In genomic region chr13:39225860-39226259, GRCh38 we compare ENCODE assay signal across 31 cellular contexts.
"Had no signal": no experiment of that assay in that cellular context is flagged by ENCODE, and none has a peak within 500 bp of the region (broad histone marks: within the 10 kb centered on the region; RNA-seq: fewer than 3 reads in every experiment).

No MANE protein-coding gene starts in this region.

- H3K36me3 ChIP-seq: brain microvascular endothelial cell, cardiac muscle cell, Peyer's patch, SJSA1 had no signal

- H3K27ac ChIP-seq: brain microvascular endothelial cell, cardiac muscle cell, Peyer's patch, SJSA1 had no signal

- H3K9me3 Mint-ChIP-seq: activated naive CD4-positive, alpha-beta T cell treated with anti-CD3 and anti-CD28 coated beads, Interleukin-2, amount 10 ng/mL, durations not matched to agents 7 days and 5 days; T-helper 1 cell treated with Interleukin-12 subunit alpha and Interleukin-12 subunit beta and Interleukin-4 antibody, amounts not matched to agents 30 μg/mL and 1 μg/mL, for 36 hours; T-helper 2 cell treated with Interferon-gamma antibody and Interleukin-4, amounts not matched to agents 5 μg/mL and 100 μg/mL, for 36 hours had no signal

- H3K4me3 ChIP-seq: cardiac muscle cell, Peyer's patch, SJSA1 had no signal

- H3K9me3 ChIP-seq: Peyer's patch, SJSA1, SK-N-SH had no signal

- DNase-seq: activated CD4-positive, alpha-beta memory T cell treated with anti-CD3 and anti-CD28 coated beads for 36 hours; activated CD4-positive, alpha-beta T cell treated with anti-CD3 and anti-CD28 coated beads for 4 hours; activated CD4-positive, alpha-beta T cell treated with anti-CD3 and anti-CD28 coated beads, Interleukin-2, amount 50 U/mL, for 1 hour; activated CD8-positive, alpha-beta memory T cell treated with anti-CD3 and anti-CD28 coated beads, Interleukin-2, amount 50 U/mL, for 48 hours; activated effector memory CD4-positive, alpha-beta T cell treated with Interleukin-2 at 50 U/mL for 16 hours; activated naive CD4-positive, alpha-beta T cell treated with anti-CD3 and anti-CD28 coated beads, Interleukin-2, amount 10 ng/mL, durations not matched to agents 7 days and 5 days; activated naive CD8-positive, alpha-beta T cell treated with anti-CD3 and anti-CD28 coated beads, Interleukin-2, amount 50 U/mL, for 24 hours; activated T-cell treated with anti-CD3 and anti-CD28 coated beads, Interleukin-2, amount 50 U/mL, for 48 hours; brain microvascular endothelial cell; KBM-7; NCI-H1105; NCI-H1417 treated with DMSO at 0.1 percent for 48 hours; NCI-H187 treated with DMSO at 0.1 percent for 48 hours; NCI-H2081; NCI-H345; NCI-H524 treated with DMSO at 0.1 percent for 48 hours; NCI-H748 treated with DMSO at 0.1 percent for 48 hours; NK-92 treated with Interleukin-12 subunit alpha and Interleukin-12 subunit beta, amount 100 ng/mL, for 24 hours; PC-3; Peyer's patch; RPMI8226; SHP77; SK-N-SH had no signal

- H3K27ac Mint-ChIP-seq: activated CD4-positive, alpha-beta memory T cell treated with anti-CD3 and anti-CD28 coated beads for 36 hours; activated naive CD4-positive, alpha-beta T cell treated with anti-CD3 and anti-CD28 coated beads, Interleukin-2, amount 10 ng/mL, durations not matched to agents 7 days and 5 days; activated naive CD8-positive, alpha-beta T cell; activated naive CD8-positive, alpha-beta T cell treated with anti-CD3 and anti-CD28 coated beads, Interleukin-2, amount 50 U/mL, for 24 hours; T-helper 1 cell treated with Interleukin-12 subunit alpha and Interleukin-12 subunit beta and Interleukin-4 antibody, amounts not matched to agents 30 μg/mL and 1 μg/mL, for 36 hours; T-helper 2 cell treated with Interferon-gamma antibody and Interleukin-4, amounts not matched to agents 5 μg/mL and 100 μg/mL, for 36 hours; WTC11 had no signal

- H3K27me3 Mint-ChIP-seq: activated naive CD4-positive, alpha-beta T cell treated with anti-CD3 and anti-CD28 coated beads, Interleukin-2, amount 10 ng/mL, durations not matched to agents 7 days and 5 days had no signal

- H3K36me3 Mint-ChIP-seq: activated CD4-positive, alpha-beta memory T cell treated with anti-CD3 and anti-CD28 coated beads for 36 hours; activated naive CD4-positive, alpha-beta T cell treated with anti-CD3 and anti-CD28 coated beads, Interleukin-2, amount 10 ng/mL, durations not matched to agents 7 days and 5 days; activated naive CD8-positive, alpha-beta T cell; WTC11 had no signal

- H3K4me1 ChIP-seq: Peyer's patch, SJSA1 had no signal

- H3K4me1 Mint-ChIP-seq: activated naive CD4-positive, alpha-beta T cell treated with anti-CD3 and anti-CD28 coated beads, Interleukin-2, amount 10 ng/mL, durations not matched to agents 7 days and 5 days; activated naive CD8-positive, alpha-beta T cell treated with anti-CD3 and anti-CD28 coated beads, Interleukin-2, amount 50 U/mL, for 24 hours; WTC11 had no signal

- H3K4me3 Mint-ChIP-seq: activated CD4-positive, alpha-beta memory T cell treated with anti-CD3 and anti-CD28 coated beads for 36 hours; activated naive CD4-positive, alpha-beta T cell treated with anti-CD3 and anti-CD28 coated beads, Interleukin-2, amount 10 ng/mL, durations not matched to agents 7 days and 5 days; activated naive CD8-positive, alpha-beta T cell; activated naive CD8-positive, alpha-beta T cell treated with anti-CD3 and anti-CD28 coated beads, Interleukin-2, amount 50 U/mL, for 24 hours; T-helper 1 cell treated with Interleukin-12 subunit alpha and Interleukin-12 subunit beta and Interleukin-4 antibody, amounts not matched to agents 30 μg/mL and 1 μg/mL, for 36 hours; T-helper 2 cell treated with Interferon-gamma antibody and Interleukin-4, amounts not matched to agents 5 μg/mL and 100 μg/mL, for 36 hours; WTC11 had no signal

- ATAC-seq: activated CD4-positive, CD25-positive, alpha-beta regulatory T cell treated with anti-CD3 and anti-CD28 coated beads, Interleukin-2, amount 50 U/mL, for 24 hours; activated naive CD8-positive, alpha-beta T cell treated with anti-CD3 and anti-CD28 coated beads, Interleukin-2, amount 50 U/mL, for 24 hours; PC-3; WTC11 had no signal

- H3K27me3 ChIP-seq: brain microvascular endothelial cell, cardiac muscle cell, Peyer's patch, SJSA1 had no signal

- FAIRE-seq: TTC549 had no signal
